8 cellular contexts compared by ENCODE assay signal in genomic region chr5:112861638-112861985, GRCh38. TPM values are rescaled to one million over a fixed set of nuclear protein-coding genes. Genes with fewer than 3 reads are reported as not detected.
DNase-seq lines count a peak whose midpoint lies in the region; ATAC-seq, FAIRE-seq and TF ChIP-seq lines count a peak whose summit lies in the region.

No MANE protein-coding gene starts in this region.

- peak overlapping the region; percentile 65 for H3K27ac ChIP-seq in CD4-positive, alpha-beta T cell (ENCODE audit: low read depth, low read length)
- peak overlapping the region; percentile 69 for H3K27ac ChIP-seq in PC-9
- peak overlapping the region; percentile 81 for H3K27ac ChIP-seq in endothelial cell of umbilical vein (ENCODE audit: insufficient read depth, low read depth, low read length)
- H3K27ac ChIP-seq in neutrophil = peak overlapping the region; percentile 84

- no peaks in the 10 kb centered on the region for H3K27me3 ChIP-seq in CD4-positive, alpha-beta T cell (ENCODE audit: control insufficient read depth, insufficient read depth, low read length)
- no peaks in the 10 kb centered on the region for H3K27me3 ChIP-seq in PC-9 (ENCODE audit: insufficient read depth, low read depth)
- no peaks in the 10 kb centered on the region for H3K27me3 ChIP-seq in endothelial cell of umbilical vein (ENCODE audit: control insufficient read depth in 2 of 2, insufficient read depth in 2 of 2, low read length in 2 of 2)
- peaks cover 22% of the 10 kb centered on the region for H3K27me3 ChIP-seq in neutrophil

- peak overlapping the region; percentile 93 for H3K27ac Mint-ChIP-seq in CD4-positive, alpha-beta T cell

- POLR2A ChIA-PET in CD4-positive, alpha-beta T cell (lab: Charles Lee) = interaction anchor here (0.6 to 1.9 kb wide), 8 partner anchors 10 to 211 kb away, joined by 3 to 21 read pairs (median 7); partner anchors contain the start of genes DCP2 and REEP5
- POLR2A ChIA-PET in PC-9 (lab: Charles Lee; ENCODE audit: unreplicated experiment) (no interaction called here), endothelial cell of umbilical vein (lab: Charles Lee) (no interaction called here)

- TF ChIP-seq CTCF in CD4-positive, alpha-beta T cell (IDR thresholded peaks at IDR 0.05) = no peak
- TF ChIP-seq CTCF in PC-9 (conservative IDR thresholded peaks at IDR 0.05) (no peak), endothelial cell of umbilical vein (IDR thresholded peaks at IDR 0.05; ENCODE audit: extremely low read depth in 1 of 2, insufficient read depth in 1 of 2, low read depth in 1 of 2, low read length in 2 of 2) (no peak), neutrophil (IDR thresholded peaks at IDR 0.05) (no peak)

- H3K4me1 ChIP-seq in PC-9 (replicated peaks; ENCODE audit: insufficient read depth) (peaks cover 20% of the 10 kb centered on the region), endothelial cell of umbilical vein (ENCODE audit: control insufficient read depth, extremely low read depth, insufficient read depth, low read length) (peaks cover 18% of the 10 kb centered on the region), neutrophil (ENCODE audit: control insufficient read depth in 1 of 2, insufficient read depth in 1 of 2, low read depth in 1 of 2, low read length in 1 of 2) (peaks cover 18 to 19% of the 10 kb centered on the region in 2 experiments)

- BruUV-seq in PC-9 (replicated peaks; lab: Mats Ljungman, UMichigan) (no TSS peak), endothelial cell of umbilical vein (replicated peaks; lab: Mats Ljungman, UMichigan) (no TSS peak)

- H3K79me2 ChIP-seq in PC-9 (ENCODE audit: low read depth) (peaks cover 41% of the 10 kb centered on the region), endothelial cell of umbilical vein (ENCODE audit: control insufficient read depth, insufficient read depth, low read length) (peaks cover 36% of the 10 kb centered on the region)

- dilution Hi-C loops in endothelial cell of umbilical vein (cut with MboI; ENCODE audit: extremely low pct_ligation_motif_present, low sequenced_read_pairs) = no loop called here

- H3K9me3 ChIP-seq in CD4-positive, alpha-beta T cell (ENCODE audit: control insufficient read depth, low read length) = no peaks in the 10 kb centered on the region
- H3K9me3 ChIP-seq in PC-9 (ENCODE audit: insufficient read depth, low read depth) = no peaks in the 10 kb centered on the region
- H3K9me3 ChIP-seq in endothelial cell of umbilical vein (replicated peaks; ENCODE audit: control insufficient read depth, insufficient read depth, low read length) = no peaks in the 10 kb centered on the region
- H3K9me3 ChIP-seq in neutrophil = no peaks in the 10 kb centered on the region

- peaks cover 22% of the 10 kb centered on the region; the same call in 1 of the 2 replicates for H3F3A ChIP-seq in PC-9 (ENCODE audit: insufficient read depth, low read depth)

- H4K20me1 ChIP-seq in PC-9 (ENCODE audit: insufficient read depth) = peaks cover 21% of the 10 kb centered on the region
- no peaks in the 10 kb centered on the region for H4K20me1 ChIP-seq in endothelial cell of umbilical vein (replicated peaks; ENCODE audit: control insufficient read depth, extremely low read depth, insufficient read depth, low read length)

- H3K9me1 ChIP-seq in endothelial cell of umbilical vein (replicated peaks; ENCODE audit: control insufficient read depth, extremely low read depth, insufficient read depth, low read length) = no peaks in the 10 kb centered on the region

- DNase-seq in CD4-positive, alpha-beta T cell = no peak
- DNase-seq in PC-9 (no peak), endothelial cell of umbilical vein (ENCODE audit: low read depth, low spot score) (no peak), cerebellar cortex (ENCODE audit: low spot score) (no peak)

- intact Hi-C loops in CD4-positive, alpha-beta T cell (cut with DNase I, micrococcal nuclease) = loop anchor here (2.0 to 10.0 kb wide), 6 partner anchors 61 to 653 kb away; partner anchors contain the start of genes REEP5 (in 2 of the 2), DCP2 (in 1 of the 2) and YTHDC2 (in 1 of the 2)
- intact Hi-C loops in PC-9 (cut with micrococcal nuclease; ENCODE audit: unreplicated experiment) (loop anchor here (1.0 to 5.0 kb wide), 2 partner anchors 99 to 116 kb away; partner anchors contain the start of gene DCP2), endothelial cell of umbilical vein (cut with micrococcal nuclease) (loop anchor here (1.0 to 5.0 kb wide), 5 partner anchors 60 to 169 kb away; no protein-coding TSS in a partner anchor)

- H3K4me3 ChIP-seq in PC-9 (peak overlapping the region; percentile 84), endothelial cell of umbilical vein (replicated peaks in 1 of 3; ENCODE audit: insufficient read depth in 1 of 3, low read depth in 1 of 3, low read length in 3 of 3) (peak overlapping the region; percentile 63 to 98 (median 97)), neutrophil (ENCODE audit: low read depth in 1 of 2, low read length in 1 of 2) (peak overlapping the region; percentile 73 to 93)

- H2AFZ ChIP-seq in PC-9 = peak overlapping the region; percentile 97
- peak overlapping the region; percentile 40 for H2AFZ ChIP-seq in endothelial cell of umbilical vein (ENCODE audit: low read depth, low read length)

- H3K9me3 Mint-ChIP-seq in CD4-positive, alpha-beta T cell = no peaks in the 10 kb centered on the region

- ATAC-seq in CD4-positive, alpha-beta T cell (ENCODE audit: poor library complexity) = no peak
- ATAC-seq in HG03159 (IDR thresholded peaks at IDR 0.05; ENCODE audit: unreplicated experiment) (no peak), GM19328 (IDR thresholded peaks at IDR 0.05; ENCODE audit: unreplicated experiment) (no peak), GM18909 (IDR thresholded peaks at IDR 0.05; ENCODE audit: poor library complexity, unreplicated experiment) (no peak)

- peak overlapping the region; percentile 99 for H3K9ac ChIP-seq in endothelial cell of umbilical vein (replicated peaks; ENCODE audit: extremely low read depth, insufficient read depth, low read length)

- H3K36me3 ChIP-seq in PC-9 (ENCODE audit: low read depth) (peaks cover 34% of the 10 kb centered on the region), endothelial cell of umbilical vein (ENCODE audit: control insufficient read depth in 2 of 2, extremely low read depth in 1 of 2, insufficient read depth in 2 of 2, low read length in 2 of 2) (peaks cover 9 to 16% of the 10 kb centered on the region in 2 experiments), neutrophil (peaks cover 41% of the 10 kb centered on the region)

- H3K4me3 Mint-ChIP-seq in CD4-positive, alpha-beta T cell = peak overlapping the region; percentile 92

- H3K27me3 Mint-ChIP-seq in CD4-positive, alpha-beta T cell = peaks cover 6% of the 10 kb centered on the region

- H3K9me2 ChIP-seq in PC-9 (ENCODE audit: insufficient read depth) = no peaks in the 10 kb centered on the region

- TF ChIP-seq POLR2A in endothelial cell of umbilical vein (IDR thresholded peaks at IDR 0.05; ENCODE audit: low read depth, low read length) = no peak

- H3K36me3 Mint-ChIP-seq in CD4-positive, alpha-beta T cell (ENCODE audit: low read depth) = peaks cover 35% of the 10 kb centered on the region

- FAIRE-seq in endothelial cell of umbilical vein (lab: Jason Lieb, UNC) = no peak

- CTCF ChIA-PET in CD4-positive, alpha-beta T cell (lab: Charles Lee) = interaction anchor here (1.4 to 2.1 kb wide), 4 partner anchors 13 to 118 kb away, joined by 5 to 14 read pairs (median 6); no protein-coding TSS in a partner anchor
- CTCF ChIA-PET in PC-9 (lab: Charles Lee) (no interaction called here), endothelial cell of umbilical vein (lab: Charles Lee) (interaction anchor here (0.9 to 4.1 kb wide), 4 partner anchors 9 to 309 kb away, joined by 3 to 50 read pairs (median 4); no protein-coding TSS in a partner anchor)

- peaks cover 38% of the 10 kb centered on the region for H3K4me1 Mint-ChIP-seq in CD4-positive, alpha-beta T cell (ENCODE audit: low read depth)

- H3K4me2 ChIP-seq in PC-9 (peak overlapping the region; percentile 83), endothelial cell of umbilical vein (ENCODE audit: insufficient read depth, low read length) (peak overlapping the region; percentile 93)

TF ChIP-seq in endothelial cell of umbilical vein, 7 proteins besides CTCF, POLR2A, EP300 and RAD21:
- no peak for TF ChIP-seq POLR2AphosphoS5 (IDR thresholded peaks at IDR 0.05; ENCODE audit: insufficient read depth, low read depth, low read length)
- no peak for TF ChIP-seq EZH2 (IDR thresholded peaks at IDR 0.05; ENCODE audit: borderline replicate concordance, low read depth, low read length, severe bottlenecking)
- no peak for TF ChIP-seq MAX (IDR thresholded peaks at IDR 0.05; ENCODE audit: insufficient read depth, insufficient read length)
- TF ChIP-seq JUN (IDR thresholded peaks at IDR 0.05; ENCODE audit: borderline replicate concordance, insufficient read depth, insufficient read length, low read depth) = no peak
- TF ChIP-seq FOS (IDR thresholded peaks at IDR 0.05; ENCODE audit: borderline replicate concordance, insufficient read depth, low read length) = no peak
- no peak for TF ChIP-seq MYC (IDR thresholded peaks at IDR 0.05; ENCODE audit: low read depth, low read length)
- TF ChIP-seq GATA2 (IDR thresholded peaks at IDR 0.05; ENCODE audit: insufficient read depth, insufficient read length, low read depth, low read length) = no peak

RNA-seq across cellular contexts. Expression of gene SRP19, which starts 0.5 kb away (rescaled TPM):
- total RNA-seq in CD4-positive, alpha-beta T cell = 10 to 100 TPM; 40.2 to 40.8 TPM
- 26.8 and 34.4 TPM in 2 replicates for total RNA-seq in PC-9 (2021)
- total RNA-seq in endothelial cell of umbilical vein = 69.2 and 69.4 TPM in 2 replicates
- 18.4 and 28.6 TPM in 2 replicates for polyA plus RNA-seq in endothelial cell of umbilical vein
- 66.4 and 82.3 TPM in 2 replicates for polyA plus RNA-seq in endothelial cell of umbilical vein (2011; cell fraction: cytosol; rRNA removed)
- 38.5 and 60.9 TPM in 2 replicates for polyA plus RNA-seq in endothelial cell of umbilical vein (2011; cell fraction: nucleus; rRNA removed)
- polyA plus RNA-seq in endothelial cell of umbilical vein (2012) = 90.7 and 137 TPM in 2 replicates
- polyA minus RNA-seq in endothelial cell of umbilical vein = 9.5 and 14.9 TPM in 2 replicates
- polyA minus RNA-seq in endothelial cell of umbilical vein (2011; cell fraction: cytosol; rRNA and poly(A)+ RNA removed) = 19.0 TPM
- 11.5 and 17.0 TPM in 2 replicates for polyA minus RNA-seq in endothelial cell of umbilical vein (2011; cell fraction: nucleus; rRNA and poly(A)+ RNA removed)
